ENCODE assay signal across 9 cellular contexts in the genomic region with DNA sequence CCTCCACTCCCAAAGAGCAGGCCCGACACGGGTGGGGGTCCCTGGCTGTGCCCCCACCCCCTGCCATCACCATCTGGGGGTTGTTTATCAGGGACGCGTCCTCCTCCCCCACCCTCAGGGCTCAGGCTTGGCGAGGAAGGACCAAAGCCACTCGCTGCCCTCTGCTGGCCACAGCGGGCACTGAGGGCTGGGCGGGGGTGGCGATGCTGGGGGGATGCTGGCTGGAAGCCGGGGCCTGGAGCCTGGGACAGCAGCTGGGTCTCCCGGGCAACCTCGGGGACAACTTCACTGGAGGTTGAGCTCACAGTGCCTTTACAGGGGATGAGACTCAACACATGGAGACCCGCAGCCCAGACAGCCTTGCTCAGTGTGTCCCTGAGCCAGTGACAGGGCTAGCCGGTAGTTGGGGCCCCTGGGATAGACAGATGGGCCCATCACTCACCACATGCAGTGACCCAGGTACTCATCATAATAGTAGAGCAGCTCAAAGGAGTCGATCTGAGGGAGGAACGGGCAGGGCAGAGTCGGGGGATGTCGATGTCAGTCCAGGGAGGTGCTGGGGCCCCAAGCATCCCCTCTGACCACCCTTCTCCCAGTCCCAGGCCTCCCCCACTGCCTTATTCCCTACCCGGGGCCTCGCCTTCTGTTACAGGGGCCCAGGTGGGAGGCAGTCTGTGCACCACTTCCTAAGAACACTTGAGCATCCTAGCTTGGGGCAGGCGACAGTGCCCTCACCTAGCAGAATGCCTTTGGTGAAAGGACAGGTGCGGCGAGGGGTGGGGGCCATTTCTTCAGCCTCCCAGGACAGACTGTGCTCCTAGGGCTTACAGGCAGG. TPM values are rescaled to one million over a fixed set of nuclear protein-coding genes. Genes with fewer than 3 reads are reported as not detected.
DNase-seq lines count a peak whose midpoint lies in the region; ATAC-seq and TF ChIP-seq lines count a peak whose summit lies in the region.
"Had no signal": no experiment of that assay in that cellular context is flagged by ENCODE, and none has a peak within 500 bp of the region (broad histone marks: within the 10 kb centered on the region; RNA-seq: fewer than 3 reads in every experiment).

No MANE protein-coding gene starts in this region.

- H3K9me3 ChIP-seq in PC-3 (ENCODE audit: low read length), result no peaks in the 10 kb centered on the region
- no peaks in the 10 kb centered on the region for H3K9me3 ChIP-seq in aorta (ENCODE audit: control insufficient read depth, low read length)

- ATAC-seq in PC-3 (peak; percentile 54; the same call in 1 of the 2 replicates), aorta (ENCODE audit: low FRiP score) (peak; percentile 71)

- H3K4me1 Mint-ChIP-seq in osteocyte (ENCODE audit: unreplicated experiment), result no peaks in the 10 kb centered on the region

- CTCF ChIA-PET in PC-3 (lab: Charles Lee), result no interaction called here

- H3K4me1 ChIP-seq in PC-3 (ENCODE audit: insufficient read depth, low read length) (no peaks in the 10 kb centered on the region), aorta (ENCODE audit: control insufficient read depth in 1 of 2, insufficient read depth in 2 of 2, low read length in 2 of 2) (no peaks in the 10 kb centered on the region)

- intact Hi-C loops in PC-3 (cut with micrococcal nuclease), result no loop called here
- intact Hi-C loops in aorta (cut with DNase I), result loop anchor here (2.0 to 5.0 kb wide), 2 partner anchors 348 to 349 kb away; no protein-coding TSS in a partner anchor

- no peaks in the 10 kb centered on the region for H3K9me2 ChIP-seq in PC-3 (replicated peaks; ENCODE audit: low read length)

- peaks cover 9% of the 10 kb centered on the region; the same call in 1 of the 2 replicates for H3K79me2 ChIP-seq in PC-3 (ENCODE audit: low read length)

- no peak overlapping the region for H3K9ac ChIP-seq in PC-3 (ENCODE audit: low read length)

- no peaks in the 10 kb centered on the region for H3K36me3 Mint-ChIP-seq in osteocyte (ENCODE audit: unreplicated experiment)

- POLR2A ChIA-PET in PC-3 (lab: Charles Lee; ENCODE audit: unreplicated experiment), result interaction anchor here (0.7 kb wide), 1 partner anchor 23 kb away, joined by 4 read pairs; no protein-coding TSS in a partner anchor

- H3F3A ChIP-seq in PC-3 (ENCODE audit: low read length, unreplicated experiment), result no peaks in the 10 kb centered on the region

- H3K27me3 ChIP-seq in PC-3 (ENCODE audit: low read length) (no peaks in the 10 kb centered on the region), aorta (ENCODE audit: control insufficient read depth in 1 of 2, insufficient read depth in 2 of 2, low read length in 1 of 2) (no peaks in the 10 kb centered on the region)

- H3K4me2 ChIP-seq in PC-3 (ENCODE audit: low read length), result no peak overlapping the region

- H3K4me3 Mint-ChIP-seq in osteocyte (ENCODE audit: unreplicated experiment), result no peak overlapping the region

- no peak overlapping the region for H3K27ac Mint-ChIP-seq in osteocyte (ENCODE audit: unreplicated experiment)

- no peak overlapping the region for H2AFZ ChIP-seq in PC-3 (ENCODE audit: low read length)

- H3K36me3 ChIP-seq in PC-3 (ENCODE audit: low read depth, low read length) (no peaks in the 10 kb centered on the region), aorta (ENCODE audit: control insufficient read depth in 1 of 2, insufficient read depth in 2 of 2, low read length in 1 of 2) (peaks cover 0 to 2% of the 10 kb centered on the region in 2 donors)

- peak; percentile 78 for TF ChIP-seq CTCF in PC-3 (conservative IDR thresholded peaks at IDR 0.05; ENCODE audit: low read depth, low read length)
- TF ChIP-seq CTCF in osteocyte (IDR thresholded peaks at IDR 0.05), result peak; percentile 88

- no peaks in the 10 kb centered on the region for H3K9me3 Mint-ChIP-seq in osteocyte (ENCODE audit: unreplicated experiment)

- DNase-seq in NCI-H345 (lab: John Stamatoyannopoulos, UW) (peak; percentile 14), NCI-H345 treated with DMSO at 0.1 percent for 48 hours (lab: John Stamatoyannopoulos, UW; ENCODE audit: unreplicated experiment) (no peak), PC-3 (peak; percentile 38), germinal center (ENCODE audit: low spot score) (peak; percentile 59), osteocyte (ENCODE audit: extremely low spot score, unreplicated experiment) (peak; percentile 90), aorta (peak; percentile 79 to 91), NOMO-1 treated with DMSO at 0.1 percent for 48 hours (lab: John Stamatoyannopoulos, UW; ENCODE audit: unreplicated experiment) (no peak)
- DNase-seq in activated naive CD4-positive, alpha-beta T cell (lab: John Stamatoyannopoulos, UW), result peak in 3 of 4 experiments; percentile 16 to 56 (median 37)

- H3K27ac ChIP-seq in PC-3 (ENCODE audit: low read length), result no peak overlapping the region
- no peak overlapping the region for H3K27ac ChIP-seq in aorta (ENCODE audit: low read depth in 1 of 2, low read length in 2 of 2)
- H3K27ac ChIP-seq: epithelial cell of prostate had no signal

- no TSS peak for BruUV-seq in PC-3 (replicated peaks; lab: Mats Ljungman, UMichigan)

- no peaks in the 10 kb centered on the region for H4K20me1 ChIP-seq in PC-3 (ENCODE audit: low read length)

- WGBS in aorta, 2 donors, result 37 to 39% methylated on average over 20 to 23 of the region's 23 CpGs

- H3K27me3 Mint-ChIP-seq in osteocyte (ENCODE audit: unreplicated experiment), result no peaks in the 10 kb centered on the region

- H3K4me3 ChIP-seq in PC-3 (ENCODE audit: low read length) (no peak overlapping the region), aorta (ENCODE audit: low read length in 2 of 2) (no peak overlapping the region)

RNA-seq across cellular contexts. Expression of a gene that starts 5.9 kb away (rescaled TPM):
- total RNA-seq in PC-3 (2014; rRNA removed) (4.5 and 4.8 TPM in 2 replicates), osteocyte (1.8 and 2.0 TPM in 2 replicates), aorta (1 to 10 TPM; 4.0 to 8.3 TPM)
- polyA plus RNA-seq in aorta, result 10 to 100 TPM in 1 of 2 donors, 1 to 10 TPM in 1; 3.9 to 29.9 TPM

RNA-seq across cellular contexts. Expression of a gene that starts 18.5 kb away (rescaled TPM):
- total RNA-seq in PC-3 (2014; rRNA removed) (33.4 and 42.2 TPM in 2 replicates), osteocyte (18.7 and 20.5 TPM in 2 replicates), aorta (10 to 100 TPM; 11.3 to 16.8 TPM)
- polyA plus RNA-seq in aorta, result 1 to 10 TPM; 5.3 to 8.2 TPM

Comparison
In these comparisons a context has a peak if more than half of its experiments do, and no peak if none do; other contexts are left out.
1. DNase-seq: peak in NCI-H345 (single experiment), PC-3 (single experiment), activated naive CD4-positive, alpha-beta T cell (3 of 4), germinal center (single experiment), osteocyte (single experiment) and aorta (2 of 2); none in NCI-H345 treated with DMSO at 0.1 percent for 48 hours (single experiment) and NOMO-1 treated with DMSO at 0.1 percent for 48 hours (single experiment).